In genomic region chr17:39244016-39244599, GRCh38 we compare ENCODE assay signal across 10 cellular contexts. TPM values are rescaled to one million over a fixed set of nuclear protein-coding genes. Genes with fewer than 3 reads are reported as not detected.
A peak's percentile ranks its signal among the peaks of the same experiment; 100 is the strongest.
DNase-seq lines count a peak whose midpoint lies in the region; ATAC-seq and TF ChIP-seq lines count a peak whose summit lies in the region.
"Had no signal": no experiment of that assay in that cellular context is flagged by ENCODE, and none has a peak within 500 bp of the region (broad histone marks: within the 10 kb centered on the region; RNA-seq: fewer than 3 reads in every experiment).

No MANE protein-coding gene starts in this region.

- no peaks in the 10 kb centered on the region for H3K9me3 Mint-ChIP-seq in WTC11
- H3K9me3 Mint-ChIP-seq in nephron progenitor cell: no peaks in the 10 kb centered on the region
- H3K9me3 Mint-ChIP-seq: HFFc6 had no signal

- CTCF ChIA-PET in WTC11 (lab: Charles Lee) (interaction anchor here (0.6 to 15.5 kb wide), 53 partner anchors 8 to 848 kb away, joined by 3 to 626 read pairs (median 5); partner anchors contain the start of genes ARL5C, CACNB1, CDK12 and FBXL20), HEK293T (lab: Yijun Ruan, JAX) (interaction anchor here (0.5 to 4.0 kb wide), 27 partner anchors 8 to 316 kb away, joined by 3 to 48 read pairs (median 4); partner anchors contain the start of genes RPL19 and STAC2)

- H3K36me3 Mint-ChIP-seq in WTC11 (no peaks in the 10 kb centered on the region), nephron progenitor cell (ENCODE audit: low read depth) (no peaks in the 10 kb centered on the region)

- H3K27me3 Mint-ChIP-seq in WTC11 (ENCODE audit: low read depth) (no peaks in the 10 kb centered on the region; the same call in 1 of the 2 replicates), nephron progenitor cell (ENCODE audit: low read depth, poor library complexity) (peaks cover 14% of the 10 kb centered on the region)

- H3K4me3 Mint-ChIP-seq in WTC11 (no peak overlapping the region), nephron progenitor cell (peak overlapping the region; percentile 3)
- H3K4me3 Mint-ChIP-seq: HFFc6 had no signal

- peak; percentile 7 for ATAC-seq in HG02798 (IDR thresholded peaks at IDR 0.05; ENCODE audit: poor library complexity, unreplicated experiment)
- ATAC-seq in WTC11: no peak
- no peak for ATAC-seq in HG02642 (IDR thresholded peaks at IDR 0.05; ENCODE audit: poor library complexity, unreplicated experiment)

- POLR2A ChIA-PET in WTC11 (lab: Charles Lee): interaction anchor here (0.5 to 1.5 kb wide), 5 partner anchors 8 to 79 kb away, joined by 3 to 6 read pairs (median 5); no protein-coding TSS in a partner anchor
- POLR2A ChIA-PET in HEK293T (lab: Yijun Ruan, JAX): interaction anchor here (0.6 to 3.3 kb wide), 7 partner anchors 8 to 217 kb away, joined by 3 to 31 read pairs (median 4); partner anchors contain the start of genes CDK12 and RPL19

- H3K27ac Mint-ChIP-seq in WTC11 (no peak overlapping the region), nephron progenitor cell (no peak overlapping the region)
- H3K27ac Mint-ChIP-seq: HFFc6 had no signal

- DNase-seq in NOMO-1 treated with DMSO at 0.1 percent for 48 hours (lab: John Stamatoyannopoulos, UW; ENCODE audit: unreplicated experiment) (peak; percentile 17), NOMO-1 treated with dmso at 0.1 percent for 144 hours (lab: John Stamatoyannopoulos, UW; ENCODE audit: unreplicated experiment) (no peak), WTC11 (ENCODE audit: low spot score) (peak; percentile 33), nephron progenitor cell (no peak), HEK293T (ENCODE audit: extremely low spot score) (no peak), NCI-H748 (lab: John Stamatoyannopoulos, UW; ENCODE audit: unreplicated experiment) (no peak)

- TF ChIP-seq CTCF in WTC11 (IDR thresholded peaks at IDR 0.05) (no peak), nephron progenitor cell (IDR thresholded peaks at IDR 0.05) (no peak)

- H3K4me1 Mint-ChIP-seq in WTC11: peaks cover 27% of the 10 kb centered on the region
- H3K4me1 Mint-ChIP-seq in nephron progenitor cell: peaks cover 38% of the 10 kb centered on the region

TF ChIP-seq in WTC11, 78 proteins besides CTCF, POLR2A, EP300 and RAD21:
- TF ChIP-seq HMGXB4 (CRISPR knock-in tag; IDR thresholded peaks at IDR 0.05) (0 out of 2 replicates have a peak, but pooled peaks have one; percentile 38), ZNF263 (CRISPR knock-in tag; IDR thresholded peaks at IDR 0.05; ENCODE audit: low read depth) (peak; percentile 86), OVOL2 (CRISPR knock-in tag; IDR thresholded peaks at IDR 0.05; ENCODE audit: borderline replicate concordance) (no peak), ZBTB21 (CRISPR knock-in tag; IDR thresholded peaks at IDR 0.05; ENCODE audit: borderline replicate concordance) (0 out of 2 replicates have a peak, but pooled peaks have one; percentile 10)

TF ChIP-seq in HEK293T, 16 proteins besides CTCF, POLR2A, EP300 and RAD21:
- TF ChIP-seq LEF1 (IDR thresholded peaks at IDR 0.05; ENCODE audit: borderline replicate concordance): no peak
- TF ChIP-seq TARDBP (IDR thresholded peaks at IDR 0.05): no peak
- TF ChIP-seq SUZ12 (IDR thresholded peaks at IDR 0.05): no peak
- no peak for TF ChIP-seq SP1 (IDR thresholded peaks at IDR 0.05)
- no peak for TF ChIP-seq ZNF384 (IDR thresholded peaks at IDR 0.05)
- TF ChIP-seq PKNOX1 (IDR thresholded peaks at IDR 0.05): no peak

RNA-seq across cellular contexts. Expression of gene STAC2, which starts 18.4 kb away (rescaled TPM):
- total RNA-seq in WTC11 (2021): 3.9 to 4.2 TPM (median 4.0 TPM) in 3 replicates
- total RNA-seq: A172, HFFc6 had no signal

RNA-seq across cellular contexts. Expression of gene RPL19, which starts 44.0 kb away (rescaled TPM):
- total RNA-seq in WTC11 (2021): 1,970 to 2,019 TPM (median 2,012 TPM) in 3 replicates

RNA-seq across cellular contexts. Expression of gene CACNB1, which starts 46.6 kb away (rescaled TPM):
- total RNA-seq in WTC11 (2021): 11.2 to 17.0 TPM (median 11.9 TPM) in 3 replicates

Comparison
In these comparisons a context has a peak if more than half of its experiments do, and no peak if none do; other contexts are left out.
1. DNase-seq: peak in NOMO-1 treated with DMSO at 0.1 percent for 48 hours (single experiment) and WTC11 (single experiment); none in NOMO-1 treated with dmso at 0.1 percent for 144 hours (single experiment), nephron progenitor cell (single experiment), HEK293T (single experiment) and NCI-H748 (single experiment).